ENCODE assay signal across 9 cellular contexts in the genomic region with DNA sequence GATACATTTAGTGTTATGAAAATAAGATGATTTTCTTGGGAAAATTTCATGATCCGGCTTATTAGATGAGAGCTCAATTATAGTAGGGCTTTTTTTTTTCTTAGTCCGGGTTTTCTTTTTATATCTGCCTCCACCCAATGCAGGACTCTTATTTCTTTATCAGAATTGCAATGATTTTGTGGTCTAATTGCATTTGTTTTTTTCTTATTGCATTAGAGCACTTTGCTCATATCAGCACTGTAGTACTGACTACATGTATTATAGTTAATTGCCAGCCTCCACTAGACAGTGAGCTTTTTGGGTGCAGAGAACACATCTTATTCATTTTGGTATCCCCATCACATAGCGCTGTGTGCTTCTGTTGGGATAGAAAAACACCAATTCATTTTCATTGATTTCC.
"Had no signal": no experiment of that assay in that cellular context is flagged by ENCODE, and none has a peak within 500 bp of the region (broad histone marks: within the 10 kb centered on the region; RNA-seq: fewer than 3 reads in every experiment).

No MANE protein-coding gene starts in this region.

- H3K36me3 ChIP-seq: HAP-1 had no signal

- H2AFZ ChIP-seq: GM23248, GM23338 had no signal

- H3K4me3 ChIP-seq: GM23248, GM23338, HAP-1 had no signal

- ATAC-seq: GM23338, HCT116 had no signal

- DNase-seq: GM23248, GOT3, H7, H9, HCEC 1CT, HFFc6 had no signal

- H3K9me3 ChIP-seq: HAP-1 had no signal

- H3K27ac ChIP-seq: GM23248 had no signal

- H3K4me2 ChIP-seq: GM23338 had no signal

- H3K9ac ChIP-seq: GM23248 had no signal

- H3K4me1 ChIP-seq: HAP-1 had no signal
